8 cellular contexts compared by ENCODE assay signal in genomic region chr12:108696111-108696995, GRCh38. TPM values are rescaled to one million over a fixed set of nuclear protein-coding genes. Genes with fewer than 3 reads are reported as not detected.
DNase-seq lines count a peak whose midpoint lies in the region; ATAC-seq and TF ChIP-seq lines count a peak whose summit lies in the region.

No MANE protein-coding gene starts in this region.

- no peaks in the 10 kb centered on the region for H3K9me2 ChIP-seq in PC-9 (ENCODE audit: insufficient read depth)

- CTCF ChIA-PET in PC-9 (lab: Charles Lee): interaction anchor here (0.7 kb wide), 2 partner anchors 15 to 87 kb away, joined by 3 read pairs; no protein-coding TSS in a partner anchor

- POLR2A ChIA-PET in PC-9 (lab: Charles Lee; ENCODE audit: unreplicated experiment): interaction anchor here (0.7 kb wide), 1 partner anchor 131 kb away, joined by 5 read pairs; no protein-coding TSS in a partner anchor

- no peak overlapping the region for H2AFZ ChIP-seq in PC-9

- no peak overlapping the region for H3K4me3 ChIP-seq in PC-9
- no peak overlapping the region for H3K4me3 ChIP-seq in skeletal muscle cell (ENCODE audit: low read depth, low read length)

- H3K4me1 ChIP-seq in PC-9 (replicated peaks; ENCODE audit: insufficient read depth): peaks cover 33% of the 10 kb centered on the region

- H3K36me3 ChIP-seq in PC-9 (ENCODE audit: low read depth): peaks cover 30% of the 10 kb centered on the region

- H4K20me1 ChIP-seq in PC-9 (ENCODE audit: insufficient read depth): no peaks in the 10 kb centered on the region; the same call in 1 of the 2 replicates

- H3F3A ChIP-seq in PC-9 (ENCODE audit: insufficient read depth, low read depth): peaks cover 36% of the 10 kb centered on the region

- ATAC-seq in GM21786 (IDR thresholded peaks at IDR 0.05; ENCODE audit: unreplicated experiment): no peak
- ATAC-seq in GM19463 (IDR thresholded peaks at IDR 0.05; ENCODE audit: unreplicated experiment): no peak
- no peak for ATAC-seq in HG02981 (IDR thresholded peaks at IDR 0.05; ENCODE audit: unreplicated experiment)

- H3K9me3 ChIP-seq in PC-9 (ENCODE audit: insufficient read depth, low read depth): no peaks in the 10 kb centered on the region

- no peak overlapping the region; the same call in 1 of the 2 replicates for H3K4me2 ChIP-seq in PC-9

- no peaks in the 10 kb centered on the region for H3K27me3 ChIP-seq in PC-9 (ENCODE audit: insufficient read depth, low read depth)

- intact Hi-C loops in PC-9 (cut with micrococcal nuclease; ENCODE audit: unreplicated experiment): no loop called here

- TF ChIP-seq CTCF in PC-9 (conservative IDR thresholded peaks at IDR 0.05): no peak

- peaks cover 42% of the 10 kb centered on the region for H3K79me2 ChIP-seq in PC-9 (ENCODE audit: low read depth)

- DNase-seq in GM04504 (ENCODE audit: low read depth): peak; percentile 90
- DNase-seq in PC-9: peak; percentile 37 to 64
- peak; percentile 100 for DNase-seq in epithelial cell of prostate (ENCODE audit: low read depth, low spot score)
- peak; percentile 98 for DNase-seq in skeletal muscle cell (ENCODE audit: low read depth)
- DNase-seq in inferior parietal cortex (ENCODE audit: extremely low spot score): no peak

- H3K27ac ChIP-seq in PC-9 (peak overlapping the region; percentile 50), epithelial cell of prostate (peak overlapping the region; percentile 99)

- TSS peak; percentile 26 for BruUV-seq in PC-9 (replicated peaks; lab: Mats Ljungman, UMichigan)

RNA-seq across cellular contexts. Expression of gene CORO1C, which starts 35.0 kb away (rescaled TPM):
- total RNA-seq in PC-9 (2021): 122 and 139 TPM in 2 replicates
